ENCODE assay signal across 12 cellular contexts in the genomic region with DNA sequence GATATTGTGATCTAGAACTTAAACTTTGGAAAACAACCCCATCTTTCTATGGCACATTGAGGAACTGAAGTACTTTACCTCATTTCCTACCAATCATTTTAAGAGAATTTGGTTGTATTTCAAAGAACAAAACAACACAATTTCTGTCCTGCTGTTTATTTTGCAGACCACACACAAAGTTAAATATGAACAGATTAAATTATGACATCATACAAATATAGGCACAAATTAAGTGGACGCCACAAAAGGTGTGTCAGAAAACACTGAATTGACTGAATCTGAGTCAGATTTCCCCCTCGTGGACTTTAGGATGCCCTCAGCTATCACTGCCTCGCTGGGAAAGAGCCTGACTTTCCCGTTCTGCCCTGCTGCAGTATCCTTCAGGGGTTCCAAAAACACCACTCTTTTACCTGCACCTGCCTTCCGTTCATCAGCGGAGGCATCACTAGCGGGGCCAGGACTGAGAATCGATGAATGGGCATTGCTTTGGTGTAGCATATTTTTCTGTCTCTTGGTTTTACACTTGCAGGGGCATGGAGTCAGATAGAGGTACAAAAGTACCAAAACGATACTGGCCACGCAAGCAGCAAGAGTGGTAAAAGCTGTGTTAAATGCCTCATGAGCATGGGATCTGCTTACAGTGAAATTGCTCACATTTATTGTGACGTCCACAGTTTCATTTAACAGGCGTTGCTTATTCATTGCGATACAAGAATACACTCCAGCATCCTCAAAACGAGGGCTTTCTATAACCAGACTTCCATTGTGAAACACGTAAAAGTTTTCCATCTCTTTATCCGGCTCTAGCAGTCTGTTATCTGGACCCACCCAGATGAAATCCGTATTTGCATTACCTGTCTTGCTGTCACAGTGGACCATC. TPM values are rescaled to one million over a fixed set of nuclear protein-coding genes. Genes with fewer than 3 reads are reported as not detected.
DNase-seq lines count a peak whose midpoint lies in the region; ATAC-seq, FAIRE-seq and TF ChIP-seq lines count a peak whose summit lies in the region.
"Had no signal": no experiment of that assay in that cellular context is flagged by ENCODE, and none has a peak within 500 bp of the region (broad histone marks: within the 10 kb centered on the region; RNA-seq: fewer than 3 reads in every experiment).

No MANE protein-coding gene starts in this region.

- no peak for FAIRE-seq in GM12892 (lab: Jason Lieb, UNC)
- FAIRE-seq in kidney (lab: Jason Lieb, UNC), result no peak

- H3K36me3 ChIP-seq in kidney epithelial cell (ENCODE audit: control insufficient read depth, insufficient read depth, low read length) (no peaks in the 10 kb centered on the region), tibial artery (no peaks in the 10 kb centered on the region), kidney (ENCODE audit: control insufficient read depth in 1 of 2, insufficient read depth in 2 of 2, low read length in 2 of 2) (peaks cover 0 to 2% of the 10 kb centered on the region in 2 donors)

- intact Hi-C loops in tibial artery (cut with DNase I; ENCODE audit: low total_unique reads) (no loop called here), kidney (cut with DNase I) (no loop called here)

- DNase-seq in activated CD4-positive, alpha-beta T cell treated with anti-CD3 and anti-CD28 coated beads, Interleukin-2, amount 10 ng/mL, durations not matched to agents 7 days and 5 days, result no peak
- no peak for DNase-seq in activated CD4-positive, alpha-beta T cell treated with anti-CD3 and anti-CD28 coated beads, Interleukin-2, amount 50 U/mL, for 1 hour
- no peak for DNase-seq in kidney epithelial cell (ENCODE audit: low read depth)
- DNase-seq in tibial artery, result no peak
- DNase-seq in GM12892 (ENCODE audit: insufficient read length), result no peak
- no peak for DNase-seq in kidney
- DNase-seq: activated gamma-delta T cell; left colon; stimulated activated CD8-positive, alpha-beta memory T cell treated with anti-CD3 and anti-CD28 coated beads, Interleukin-4, amount 100 ng/mL, for 48 hours had no signal

- no peak for TF ChIP-seq POLR2A in GM12892 (IDR thresholded peaks at IDR 0.05; ENCODE audit: low read depth, low read length)

- H3K4me3 Mint-ChIP-seq in activated CD4-positive, alpha-beta T cell treated with anti-CD3 and anti-CD28 coated beads, Interleukin-2, amount 10 ng/mL, durations not matched to agents 7 days and 5 days, result peak overlapping the region; percentile 86
- peak overlapping the region; percentile 94 for H3K4me3 Mint-ChIP-seq in activated T-helper 17 cell treated with anti-CD3 and anti-CD28 coated beads, Interleukin-2, amount 50 U/mL, for 72 hours

- H3K27me3 Mint-ChIP-seq in activated CD4-positive, alpha-beta T cell treated with anti-CD3 and anti-CD28 coated beads, Interleukin-2, amount 10 ng/mL, durations not matched to agents 7 days and 5 days, result no peaks in the 10 kb centered on the region
- H3K27me3 Mint-ChIP-seq in activated T-helper 17 cell treated with anti-CD3 and anti-CD28 coated beads, Interleukin-2, amount 50 U/mL, for 72 hours, result no peaks in the 10 kb centered on the region
- H3K27me3 Mint-ChIP-seq: IgD-negative memory B cell had no signal

- peak overlapping the region; percentile 97 to 98 for H3K27ac ChIP-seq in tibial artery
- H3K27ac ChIP-seq in kidney (ENCODE audit: low read depth in 2 of 2, low read length in 2 of 2), result no peak overlapping the region

- peak overlapping the region; percentile 68 for H3K4me3 ChIP-seq in kidney epithelial cell (ENCODE audit: low read depth, low read length)
- peak overlapping the region; percentile 70 to 84 for H3K4me3 ChIP-seq in tibial artery
- H3K4me3 ChIP-seq in kidney (ENCODE audit: low read length in 2 of 2), result peak overlapping the region in 1 of 2 donors; percentile 65

- no peak for ATAC-seq in activated T-helper 17 cell treated with anti-CD3 and anti-CD28 coated beads, Interleukin-2, amount 50 U/mL, for 72 hours (replicated peaks)
- ATAC-seq in GM21825 (IDR thresholded peaks at IDR 0.05; ENCODE audit: unreplicated experiment), result no peak
- ATAC-seq: left colon had no signal

- peaks cover 16% of the 10 kb centered on the region for H3K36me3 Mint-ChIP-seq in activated CD4-positive, alpha-beta T cell treated with anti-CD3 and anti-CD28 coated beads, Interleukin-2, amount 10 ng/mL, durations not matched to agents 7 days and 5 days (ENCODE audit: low read depth)
- H3K36me3 Mint-ChIP-seq in activated T-helper 17 cell treated with anti-CD3 and anti-CD28 coated beads, Interleukin-2, amount 50 U/mL, for 72 hours (ENCODE audit: low read depth), result peaks cover 44% of the 10 kb centered on the region
- H3K36me3 Mint-ChIP-seq: IgD-negative memory B cell had no signal

- POLR2A ChIA-PET in activated CD4-positive, alpha-beta T cell treated with anti-CD3 and anti-CD28 coated beads, Interleukin-2, amount 10 ng/mL, durations not matched to agents 7 days and 5 days (lab: Charles Lee), result interaction anchor here (1.2 kb wide), 1 partner anchor 139 kb away, joined by 3 read pairs; no protein-coding TSS in a partner anchor

- H3K4me1 ChIP-seq in tibial artery (peaks cover 0 to 42% (median 7%) of the 10 kb centered on the region in 4 donors), kidney (ENCODE audit: control insufficient read depth in 1 of 2, insufficient read depth in 1 of 2, low read depth in 1 of 2, low read length in 2 of 2) (peaks cover 0 to 8% of the 10 kb centered on the region in 2 donors)

- CTCF ChIA-PET in activated CD4-positive, alpha-beta T cell treated with anti-CD3 and anti-CD28 coated beads, Interleukin-2, amount 10 ng/mL, durations not matched to agents 7 days and 5 days (lab: Charles Lee), result interaction anchor here (2.4 kb wide), 1 partner anchor 320 kb away, joined by 8 read pairs; no protein-coding TSS in a partner anchor

- H3K27ac Mint-ChIP-seq in activated CD4-positive, alpha-beta T cell treated with anti-CD3 and anti-CD28 coated beads, Interleukin-2, amount 10 ng/mL, durations not matched to agents 7 days and 5 days, result no peak overlapping the region
- no peak overlapping the region for H3K27ac Mint-ChIP-seq in activated T-helper 17 cell treated with anti-CD3 and anti-CD28 coated beads, Interleukin-2, amount 50 U/mL, for 72 hours

- H3K9me3 ChIP-seq in tibial artery, result no peaks in the 10 kb centered on the region
- H3K9me3 ChIP-seq in kidney (ENCODE audit: control insufficient read depth in 1 of 2, low read length in 2 of 2), result no peaks in the 10 kb centered on the region

- TF ChIP-seq CTCF in kidney epithelial cell (IDR thresholded peaks at IDR 0.05; ENCODE audit: insufficient read depth, low read length, poor library complexity, severe bottlenecking) (no peak), tibial artery (IDR thresholded peaks at IDR 0.05) (no peak), kidney (IDR thresholded peaks at IDR 0.05; ENCODE audit: borderline replicate concordance, extremely low read depth, insufficient read depth) (no peak)

- H3K9ac ChIP-seq in kidney (ENCODE audit: low read length in 2 of 2), result no peak overlapping the region

- H3K27me3 ChIP-seq in kidney epithelial cell (ENCODE audit: control insufficient read depth, insufficient read depth, low read length) (no peaks in the 10 kb centered on the region), tibial artery (no peaks in the 10 kb centered on the region)

- H3K9me3 Mint-ChIP-seq in activated CD4-positive, alpha-beta T cell treated with anti-CD3 and anti-CD28 coated beads, Interleukin-2, amount 10 ng/mL, durations not matched to agents 7 days and 5 days, result no peaks in the 10 kb centered on the region
- H3K9me3 Mint-ChIP-seq in activated T-helper 17 cell treated with anti-CD3 and anti-CD28 coated beads, Interleukin-2, amount 50 U/mL, for 72 hours, result no peaks in the 10 kb centered on the region
- H3K9me3 Mint-ChIP-seq: IgD-negative memory B cell had no signal

- H3K4me1 Mint-ChIP-seq in activated CD4-positive, alpha-beta T cell treated with anti-CD3 and anti-CD28 coated beads, Interleukin-2, amount 10 ng/mL, durations not matched to agents 7 days and 5 days, result peaks cover 49% of the 10 kb centered on the region
- peaks cover 20% of the 10 kb centered on the region for H3K4me1 Mint-ChIP-seq in activated T-helper 17 cell treated with anti-CD3 and anti-CD28 coated beads, Interleukin-2, amount 50 U/mL, for 72 hours

RNA-seq across cellular contexts. Expression of a gene that starts 2.0 kb away (rescaled TPM):
- total RNA-seq in activated CD4-positive, alpha-beta T cell treated with anti-CD3 and anti-CD28 coated beads, Interleukin-2, amount 10 ng/mL, durations not matched to agents 7 days and 5 days, result 10 to 100 TPM; 58.7 to 59.7 TPM
- 100 to 1,000 TPM in 1 of 2 donors, 10 to 100 TPM in 1; 31.0 to 107 TPM for total RNA-seq in activated T-helper 17 cell treated with anti-CD3 and anti-CD28 coated beads, Interleukin-2, amount 50 U/mL, for 72 hours
- total RNA-seq in kidney epithelial cell, result 4.8 and 8.4 TPM in 2 replicates
- polyA plus RNA-seq in GM12892 (2012; ENCODE audit: missing spikeins), result 1.3 TPM
- 9.2 TPM for total RNA-seq in kidney
- 2.8 TPM for polyA plus RNA-seq in kidney (ENCODE audit: insufficient read depth, low read depth, low replicate concordance)

RNA-seq across cellular contexts. Expression of a gene that starts 2.3 kb away (rescaled TPM):
- 10 to 100 TPM; 10.3 to 10.8 TPM for total RNA-seq in activated CD4-positive, alpha-beta T cell treated with anti-CD3 and anti-CD28 coated beads, Interleukin-2, amount 10 ng/mL, durations not matched to agents 7 days and 5 days
- 10 to 100 TPM in 1 of 2 donors, 1 to 10 TPM in 1; 4.9 to 11.7 TPM for total RNA-seq in activated T-helper 17 cell treated with anti-CD3 and anti-CD28 coated beads, Interleukin-2, amount 50 U/mL, for 72 hours
- 271 and 284 TPM in 2 replicates for total RNA-seq in kidney epithelial cell
- polyA plus RNA-seq in GM12892 (2012; ENCODE audit: missing spikeins), result 0.06 TPM
- 8.7 TPM for total RNA-seq in kidney
- polyA plus RNA-seq in kidney (ENCODE audit: insufficient read depth, low read depth, low replicate concordance), result 12.2 TPM

Comparison
In these comparisons a context has a peak if more than half of its experiments do, and no peak if none do; other contexts are left out.
1. H3K27ac ChIP-seq: peak in tibial artery (2 of 2); none in kidney (0 of 2).
2. RNA of a gene that starts 2.3 kb away (total RNA-seq): 271 to 284 TPM in kidney epithelial cell; 4.9 to 11.7 TPM in activated T-helper 17 cell treated with anti-CD3 and anti-CD28 coated beads, Interleukin-2, amount 50 U/mL, for 72 hours, 10.3 to 10.8 TPM in activated CD4-positive, alpha-beta T cell treated with anti-CD3 and anti-CD28 coated beads, Interleukin-2, amount 10 ng/mL, durations not matched to agents 7 days and 5 days and 8.7 TPM in kidney (single experiment); every median in the first group is over 10 times any median in the second.